ENCODE assay signal across 9 cellular contexts in genomic region chr1:65310078-65310587, GRCh38. TPM values are rescaled to one million over a fixed set of nuclear protein-coding genes. Genes with fewer than 3 reads are reported as not detected.
A peak's percentile ranks its signal among the peaks of the same experiment; 100 is the strongest.
DNase-seq lines count a peak whose midpoint lies in the region; ATAC-seq and TF ChIP-seq lines count a peak whose summit lies in the region.
"Had no signal": no experiment of that assay in that cellular context is flagged by ENCODE, and none has a peak within 500 bp of the region (broad histone marks: within the 10 kb centered on the region; RNA-seq: fewer than 3 reads in every experiment).

No MANE protein-coding gene starts in this region.

- H3K36me3 ChIP-seq in right atrium auricular region (no peaks in the 10 kb centered on the region), spleen (no peaks in the 10 kb centered on the region)
- H3K36me3 ChIP-seq: SJSA1 had no signal

- peak overlapping the region in 1 of 2 donors; percentile 48 for H3K27ac ChIP-seq in right atrium auricular region
- no peak overlapping the region for H3K27ac ChIP-seq in spleen
- H3K27ac ChIP-seq: SJSA1 had no signal

- H3K27me3 ChIP-seq in right atrium auricular region (no peaks in the 10 kb centered on the region), spleen (replicated peaks in 1 of 7) (peaks cover 0 to 53% (median 15%) of the 10 kb centered on the region in 7 donors)

- no peaks in the 10 kb centered on the region for H3K9me3 Mint-ChIP-seq in stimulated activated naive CD8-positive, alpha-beta T cell treated with anti-CD3 and anti-CD28 coated beads, Interleukin-15, amount 100 ng/mL, for 72 hours

- no peak for TF ChIP-seq CTCF in right atrium auricular region (IDR thresholded peaks at IDR 0.05)
- no peak for TF ChIP-seq CTCF in spleen (IDR thresholded peaks at IDR 0.05 in 8 of 11, conservative IDR thresholded peaks at IDR 0.05 in 3 of 11)

- H3K4me3 Mint-ChIP-seq in stimulated activated naive CD8-positive, alpha-beta T cell treated with anti-CD3 and anti-CD28 coated beads, Interleukin-15, amount 100 ng/mL, for 72 hours, result peak overlapping the region in 1 of 2 donors; percentile 13

- peaks cover 44% of the 10 kb centered on the region for H3K27me3 Mint-ChIP-seq in stimulated activated naive CD8-positive, alpha-beta T cell treated with anti-CD3 and anti-CD28 coated beads, Interleukin-15, amount 100 ng/mL, for 72 hours

- intact Hi-C loops in spleen (cut with DNase I; ENCODE audit: low total_unique reads), result no loop called here

- ATAC-seq in stimulated activated naive CD8-positive, alpha-beta T cell treated with anti-CD3 and anti-CD28 coated beads, Interleukin-15, amount 100 ng/mL, for 72 hours, result peak; percentile 51
- no peak for ATAC-seq in stimulated activated naive CD8-positive, alpha-beta T cell treated with anti-CD3 and anti-CD28 coated beads, Interleukin-15, Interleukin-2, amounts not matched to agents 100 U/mL and 50 U/mL, for 24 hours
- ATAC-seq in SK-N-SH treated with all-trans-retinoic acid at 6 μM for 48 hours, result peak; percentile 74

- TF ChIP-seq POLR2A in spleen (IDR thresholded peaks at IDR 0.05), result no peak

- H3K4me1 ChIP-seq in right atrium auricular region (peaks cover 0 to 19% of the 10 kb centered on the region in 2 donors), spleen (peaks cover 0 to 19% (median 11%) of the 10 kb centered on the region in 6 donors)

- no peaks in the 10 kb centered on the region for H3K9me3 ChIP-seq in right atrium auricular region
- no peaks in the 10 kb centered on the region for H3K9me3 ChIP-seq in spleen
- H3K9me3 ChIP-seq: SJSA1 had no signal

- no peak overlapping the region for H3K27ac Mint-ChIP-seq in stimulated activated naive CD8-positive, alpha-beta T cell treated with anti-CD3 and anti-CD28 coated beads, Interleukin-15, amount 100 ng/mL, for 72 hours

- peaks cover 11% of the 10 kb centered on the region for H3K4me1 Mint-ChIP-seq in stimulated activated naive CD8-positive, alpha-beta T cell treated with anti-CD3 and anti-CD28 coated beads, Interleukin-15, amount 100 ng/mL, for 72 hours

- WGBS in spleen, 5 donors, result 8 to 26% (median 14%) methylated on average over 10 to 12 of the region's 12 CpGs

- H3K4me3 ChIP-seq in right atrium auricular region (peak overlapping the region; percentile 41 to 50), spleen (peak overlapping the region in 6 of 8 donors; percentile 22 to 60 (median 40))
- H3K4me3 ChIP-seq: SJSA1 had no signal

- DNase-seq in stimulated activated naive CD8-positive, alpha-beta T cell treated with anti-CD3 and anti-CD28 coated beads, Interleukin-15, amount 100 ng/mL, for 72 hours, result no peak
- no peak for DNase-seq in stimulated activated naive CD8-positive, alpha-beta T cell treated with anti-CD3 and anti-CD28 coated beads, Interleukin-15, Interleukin-2, amounts not matched to agents 100 U/mL and 50 U/mL, for 24 hours
- DNase-seq in right atrium auricular region (ENCODE audit: low spot score) (no peak), spleen (no peak), inferior parietal cortex (ENCODE audit: extremely low spot score) (no peak), epidermal melanocyte (ENCODE audit: insufficient read length, low spot score) (no peak), T-helper 1 cell (no peak)

TF ChIP-seq in SK-N-SH treated with all-trans-retinoic acid at 6 μM for 48 hours, 23 proteins besides CTCF, POLR2A, EP300 and RAD21:
- peak; percentile 0; the same call in 1 of the 2 replicates for TF ChIP-seq ZFP3 (CRISPR knock-in tag; IDR thresholded peaks at IDR 0.05)
- no peak for TF ChIP-seq TSHZ2 (CRISPR knock-in tag; IDR thresholded peaks at IDR 0.05)
TF ChIP-seq in SK-N-SH treated with all-trans-retinoic acid at 6 μM for 48 hours: peak in this region for 1.

RNA-seq across cellular contexts. Expression of gene DNAJC6, which starts 0.8 kb away (rescaled TPM):
- total RNA-seq in right atrium auricular region, result 10 to 100 TPM; 17.3 to 24.6 TPM
- 1 to 10 TPM; 4.4 to 9.7 (median 6.2) TPM for total RNA-seq in spleen
- polyA plus RNA-seq in spleen, result under 1 TPM; 0.20 to 0.67 (median 0.20) TPM
